In the genomic region with DNA sequence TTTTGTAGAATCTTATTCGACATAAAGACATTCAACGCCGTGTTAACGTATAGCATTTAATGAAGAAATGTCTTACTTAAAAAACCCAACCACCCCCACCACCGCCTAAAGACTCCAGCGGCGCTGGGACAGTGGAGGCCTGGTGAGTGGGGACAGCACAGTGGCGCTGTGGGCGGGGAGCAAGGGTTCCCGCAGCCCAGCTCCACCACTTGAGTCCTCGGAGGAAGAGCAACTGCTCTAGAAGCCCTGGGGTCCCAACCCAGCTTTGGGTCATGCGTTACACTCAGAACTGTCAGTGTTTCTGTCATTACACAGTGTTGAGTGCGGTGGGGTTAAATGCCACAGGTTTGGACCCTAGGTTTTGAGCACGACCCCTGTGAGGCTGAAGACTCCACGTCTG, we compare ENCODE assay signal across 13 cellular contexts.
DNase-seq lines count a peak whose midpoint lies in the region; ATAC-seq and TF ChIP-seq lines count a peak whose summit lies in the region.
"Had no signal": no experiment of that assay in that cellular context is flagged by ENCODE, and none has a peak within 500 bp of the region (broad histone marks: within the 10 kb centered on the region; RNA-seq: fewer than 3 reads in every experiment).

No MANE protein-coding gene starts in this region.

- TF ChIP-seq EP300 in esophagus muscularis mucosa (IDR thresholded peaks at IDR 0.05), result no peak

- no peak for DNase-seq in natural killer cell treated with Interleukin-12 subunit alpha and Interleukin-12 subunit beta and Interleukin-15 and Interleukin-18, amount 100 ng/mL, for 72 hours (ENCODE audit: low spot score)
- DNase-seq in natural killer cell (no peak), esophagus muscularis mucosa (ENCODE audit: extremely low spot score) (no peak), osteocyte (ENCODE audit: extremely low spot score, unreplicated experiment) (no peak), vagina (ENCODE audit: extremely low spot score in 2 of 2) (no peak), C1 segment of cervical spinal cord (lab: John Stamatoyannopoulos, UW) (no peak), lower leg skin (ENCODE audit: low spot score in 2 of 2) (no peak), NCI-H2227 (lab: John Stamatoyannopoulos, UW; ENCODE audit: unreplicated experiment) (no peak)
- DNase-seq: AML-193, anterior cingulate cortex, NCI-H1105 treated with DMSO at 0.1 percent for 48 hours had no signal

- no peaks in the 10 kb centered on the region for H3K9me3 ChIP-seq in esophagus muscularis mucosa
- H3K9me3 ChIP-seq in vagina, result no peaks in the 10 kb centered on the region

- H3K27ac Mint-ChIP-seq in natural killer cell treated with Interleukin-12 subunit alpha and Interleukin-12 subunit beta and Interleukin-15 and Interleukin-18, amount 100 ng/mL, for 72 hours, result peak overlapping the region; percentile 85 to 88
- H3K27ac Mint-ChIP-seq in natural killer cell (peak overlapping the region in 1 of 2 donors; percentile 23), osteocyte (ENCODE audit: unreplicated experiment) (peak overlapping the region; percentile 90)

- 87% methylated on average over 15 of the region's 15 CpGs for WGBS in esophagus muscularis mucosa
- WGBS in lower leg skin, 2 donors, result 86 to 87% methylated on average over 15 of the region's 15 CpGs

- no peak for ATAC-seq in natural killer cell treated with Interleukin-12 subunit alpha and Interleukin-12 subunit beta and Interleukin-15 and Interleukin-18, amount 100 ng/mL, for 72 hours
- ATAC-seq in natural killer cell, result no peak

- no peak overlapping the region for H3K4me3 Mint-ChIP-seq in natural killer cell treated with Interleukin-12 subunit alpha and Interleukin-12 subunit beta and Interleukin-15 and Interleukin-18, amount 100 ng/mL, for 72 hours
- H3K4me3 Mint-ChIP-seq in natural killer cell, result no peak overlapping the region
- H3K4me3 Mint-ChIP-seq in osteocyte (ENCODE audit: unreplicated experiment), result no peak overlapping the region
- H3K4me3 Mint-ChIP-seq: neural crest cell had no signal

- H3K4me3 ChIP-seq in esophagus muscularis mucosa (no peak overlapping the region), vagina (peak overlapping the region in 1 of 2 donors; percentile 26), lower leg skin (ENCODE audit: low read depth, poor library complexity, severe bottlenecking) (no peak overlapping the region)
- H3K4me3 ChIP-seq: SK-N-MC had no signal

- intact Hi-C loops in natural killer cell (cut with micrococcal nuclease) (no loop called here), esophagus muscularis mucosa (cut with DNase I) (loop anchor here (2.0 to 5.0 kb wide), 2 partner anchors 47 to 63 kb away; partner anchors contain the start of gene CHSY1), vagina (cut with DNase I) (loop anchor here (10.0 kb wide), 1 partner anchor 55 kb away; no protein-coding TSS in a partner anchor), lower leg skin (cut with DNase I; ENCODE audit: low total_unique reads) (no loop called here)

- H3K27me3 ChIP-seq in esophagus muscularis mucosa (no peaks in the 10 kb centered on the region), vagina (no peaks in the 10 kb centered on the region)

- no peaks in the 10 kb centered on the region for H3K9me3 Mint-ChIP-seq in natural killer cell treated with Interleukin-12 subunit alpha and Interleukin-12 subunit beta and Interleukin-15 and Interleukin-18, amount 100 ng/mL, for 72 hours
- H3K9me3 Mint-ChIP-seq in natural killer cell (peaks cover 0 to 3% of the 10 kb centered on the region in 2 donors), osteocyte (ENCODE audit: unreplicated experiment) (no peaks in the 10 kb centered on the region)
- H3K9me3 Mint-ChIP-seq: neural crest cell had no signal

- peaks cover 65 to 95% (median 87%) of the 10 kb centered on the region in 4 donors for H3K4me1 ChIP-seq in esophagus muscularis mucosa
- peaks cover 88% of the 10 kb centered on the region for H3K4me1 ChIP-seq in vagina

- peak overlapping the region; percentile 68 to 76 (median 70) for H3K27ac ChIP-seq in esophagus muscularis mucosa (replicated peaks in 1 of 4)
- H3K27ac ChIP-seq in vagina, result peak overlapping the region; percentile 80
- H3K27ac ChIP-seq: SK-N-MC had no signal

- no peak for TF ChIP-seq CTCF in natural killer cell (IDR thresholded peaks at IDR 0.05)
- no peak for TF ChIP-seq CTCF in esophagus muscularis mucosa (IDR thresholded peaks at IDR 0.05)
- TF ChIP-seq CTCF in osteocyte (IDR thresholded peaks at IDR 0.05), result no peak
- no peak for TF ChIP-seq CTCF in vagina (IDR thresholded peaks at IDR 0.05)
- no peak for TF ChIP-seq CTCF in lower leg skin (IDR thresholded peaks at IDR 0.05)

- H3K4me1 Mint-ChIP-seq in natural killer cell treated with Interleukin-12 subunit alpha and Interleukin-12 subunit beta and Interleukin-15 and Interleukin-18, amount 100 ng/mL, for 72 hours (ENCODE audit: low read depth in 2 of 2), result peaks cover 62 to 68% of the 10 kb centered on the region in 2 donors
- peaks cover 71 to 79% of the 10 kb centered on the region in 2 donors for H3K4me1 Mint-ChIP-seq in natural killer cell
- H3K4me1 Mint-ChIP-seq in osteocyte (ENCODE audit: unreplicated experiment), result peaks cover 78% of the 10 kb centered on the region

- H3K27me3 Mint-ChIP-seq in natural killer cell treated with Interleukin-12 subunit alpha and Interleukin-12 subunit beta and Interleukin-15 and Interleukin-18, amount 100 ng/mL, for 72 hours, result no peaks in the 10 kb centered on the region
- H3K27me3 Mint-ChIP-seq in natural killer cell (ENCODE audit: low read depth in 2 of 2) (no peaks in the 10 kb centered on the region), osteocyte (ENCODE audit: unreplicated experiment) (no peaks in the 10 kb centered on the region)

- H3K36me3 ChIP-seq in esophagus muscularis mucosa, result no peaks in the 10 kb centered on the region
- H3K36me3 ChIP-seq in vagina, result no peaks in the 10 kb centered on the region

- no peaks in the 10 kb centered on the region for H3K36me3 Mint-ChIP-seq in natural killer cell treated with Interleukin-12 subunit alpha and Interleukin-12 subunit beta and Interleukin-15 and Interleukin-18, amount 100 ng/mL, for 72 hours
- H3K36me3 Mint-ChIP-seq in natural killer cell (no peaks in the 10 kb centered on the region), osteocyte (ENCODE audit: unreplicated experiment) (no peaks in the 10 kb centered on the region)

- TF ChIP-seq POLR2A in esophagus muscularis mucosa (IDR thresholded peaks at IDR 0.05; ENCODE audit: low read depth), result no peak
- no peak for TF ChIP-seq POLR2A in vagina (IDR thresholded peaks at IDR 0.05)
- TF ChIP-seq POLR2A in lower leg skin (IDR thresholded peaks at IDR 0.05), result no peak

Comparison
In these comparisons a context has a peak if more than half of its experiments do, and no peak if none do; other contexts are left out.
1. intact Hi-C loops: an anchor here in esophagus muscularis mucosa (2.0 to 5.0 kb wide) and vagina (10.0 kb wide); none called in natural killer cell and lower leg skin.